ENCODE assay signal across 9 cellular contexts in genomic region chr4:48109413-48110263, GRCh38. TPM values are rescaled to one million over a fixed set of nuclear protein-coding genes. Genes with fewer than 3 reads are reported as not detected.
DNase-seq lines count a peak whose midpoint lies in the region; ATAC-seq and TF ChIP-seq lines count a peak whose summit lies in the region.
"Had no signal": no experiment of that assay in that cellular context is flagged by ENCODE, and none has a peak within 500 bp of the region (broad histone marks: within the 10 kb centered on the region; RNA-seq: fewer than 3 reads in every experiment).

No MANE protein-coding gene starts in this region.

- H3K4me3 Mint-ChIP-seq in memory B cell: no peak overlapping the region

- DNase-seq in AG08395 (ENCODE audit: low spot score): peak; percentile 26
- DNase-seq in GM06990 (ENCODE audit: extremely low read depth, insufficient read length): no peak
- DNase-seq in NCI-H226: peak; percentile 27
- peak; percentile 43 for DNase-seq in brain microvascular endothelial cell
- peak in 1 of 2 donors; percentile 29 for DNase-seq in memory B cell (ENCODE audit: low spot score in 2 of 2)
- no peak for DNase-seq in omental fat pad (ENCODE audit: low spot score)
- DNase-seq in GM19238 (ENCODE audit: insufficient read length, low spot score): no peak

- peaks cover 2% of the 10 kb centered on the region for H3K4me1 Mint-ChIP-seq in memory B cell

- H3K36me3 ChIP-seq in GM06990 (ENCODE audit: control insufficient read depth, insufficient read depth, low read length) (no peaks in the 10 kb centered on the region), brain microvascular endothelial cell (replicated peaks) (no peaks in the 10 kb centered on the region)

- H3K36me3 Mint-ChIP-seq in memory B cell: no peaks in the 10 kb centered on the region

- H3K27me3 ChIP-seq in GM06990 (replicated peaks; ENCODE audit: control insufficient read depth, insufficient read depth, low read length): no peaks in the 10 kb centered on the region
- H3K27me3 ChIP-seq in brain microvascular endothelial cell (replicated peaks): no peaks in the 10 kb centered on the region

- no peaks in the 10 kb centered on the region for H3K27me3 Mint-ChIP-seq in memory B cell

- ATAC-seq in HG02852 (IDR thresholded peaks at IDR 0.05; ENCODE audit: unreplicated experiment) (peak; percentile 66), memory B cell (ENCODE audit: low read depth) (peak; percentile 75), omental fat pad (ENCODE audit: low FRiP score) (no peak)

- in situ Hi-C loops in brain microvascular endothelial cell (cut with HindIII; ENCODE audit: low pct_ligation_motif_present, low sequenced_read_pairs): no loop called here

- TF ChIP-seq CTCF in GM06990 (IDR thresholded peaks at IDR 0.05; ENCODE audit: insufficient read depth, low read length, poor library complexity, severe bottlenecking) (peak; percentile 63), brain microvascular endothelial cell (IDR thresholded peaks at IDR 0.05; ENCODE audit: low read depth, low read length, missing control alignments) (peak; percentile 71), omental fat pad (IDR thresholded peaks at IDR 0.05) (no peak)

- no peaks in the 10 kb centered on the region for H3K9me3 Mint-ChIP-seq in memory B cell

- H3K4me3 ChIP-seq in GM06990 (replicated peaks; ENCODE audit: low read depth, low read length) (no peak overlapping the region), brain microvascular endothelial cell (ENCODE audit: low read depth, low read length) (no peak overlapping the region)
- H3K4me3 ChIP-seq: skin epidermis had no signal

- H3K27ac Mint-ChIP-seq in memory B cell: no peak overlapping the region

- no peak overlapping the region for H3K27ac ChIP-seq in brain microvascular endothelial cell
- H3K27ac ChIP-seq: skin epidermis had no signal

RNA-seq across cellular contexts. Expression of gene TXK, which starts 24.4 kb away (rescaled TPM):
- total RNA-seq in omental fat pad: 1 to 10 TPM; 1.8 to 3.5 (median 2.8) TPM

Comparison
In these comparisons a context has a peak if more than half of its experiments do, and no peak if none do; other contexts are left out.
1. DNase-seq: peak in AG08395 (single experiment), NCI-H226 (single experiment) and brain microvascular endothelial cell (single experiment); none in GM06990 (single experiment), omental fat pad (single experiment) and GM19238 (single experiment).
2. CTCF ChIP-seq: peak in GM06990 (single experiment) and brain microvascular endothelial cell (single experiment); none in omental fat pad (0 of 3).